Comparison of ENCODE assay signal across 9 cellular contexts in the genomic region with DNA sequence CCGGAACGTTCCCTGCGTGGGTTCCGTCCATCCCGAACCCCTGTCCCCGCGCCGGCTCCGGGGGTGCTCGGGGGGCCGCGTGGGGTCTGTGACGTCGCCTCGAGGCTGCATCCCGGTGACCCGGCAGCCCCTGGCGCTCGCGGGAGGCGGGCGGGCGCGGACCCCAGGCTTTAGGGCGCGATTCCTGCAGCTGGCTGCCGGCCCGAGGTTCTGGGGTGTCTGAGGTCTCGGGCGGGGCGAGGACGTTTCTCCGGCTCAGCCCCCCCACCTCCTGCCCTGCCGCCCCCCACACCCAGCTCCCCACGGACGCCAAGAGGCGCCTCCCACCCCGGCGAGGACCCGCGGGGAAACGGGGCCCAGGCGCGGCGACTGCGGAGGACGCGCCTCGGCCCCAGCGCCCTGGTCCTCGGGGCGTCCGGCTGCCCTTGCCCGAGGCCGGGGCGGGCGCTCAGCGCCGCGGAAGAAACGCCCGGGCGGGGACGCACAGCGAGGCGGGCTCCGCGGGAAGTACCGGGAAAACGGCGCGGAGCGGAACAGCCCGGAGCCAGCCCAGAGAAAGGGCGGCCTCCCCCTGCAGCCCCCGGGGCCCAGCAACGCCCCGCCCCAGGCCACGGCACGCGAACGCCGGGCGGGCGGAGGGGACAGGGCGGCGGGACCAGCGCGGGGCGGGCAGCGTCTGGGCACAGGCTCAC. TPM values are rescaled to one million over a fixed set of nuclear protein-coding genes. Genes with fewer than 3 reads are reported as not detected.
DNase-seq lines count a peak whose midpoint lies in the region; ATAC-seq and TF ChIP-seq lines count a peak whose summit lies in the region.
"Had no signal": no experiment of that assay in that cellular context is flagged by ENCODE, and none has a peak within 500 bp of the region (broad histone marks: within the 10 kb centered on the region; RNA-seq: fewer than 3 reads in every experiment).

No MANE protein-coding gene starts in this region.

- peaks cover 30% of the 10 kb centered on the region for H3K27me3 Mint-ChIP-seq in activated naive CD8-positive, alpha-beta T cell treated with anti-CD3 and anti-CD28 coated beads, Interleukin-2, amount 10 ng/mL, durations not matched to agents 7 days and 5 days

- H3K36me3 Mint-ChIP-seq in activated naive CD4-positive, alpha-beta T cell treated with anti-CD3 and anti-CD28 coated beads, Interleukin-2, amount 50 U/mL, for 72 hours, result peaks cover 0 to 4% of the 10 kb centered on the region in 2 donors
- no peaks in the 10 kb centered on the region for H3K36me3 Mint-ChIP-seq in activated naive CD8-positive, alpha-beta T cell treated with anti-CD3 and anti-CD28 coated beads, Interleukin-2, amount 10 ng/mL, durations not matched to agents 7 days and 5 days

- no peak overlapping the region for H3K4me3 Mint-ChIP-seq in activated naive CD8-positive, alpha-beta T cell treated with anti-CD3 and anti-CD28 coated beads, Interleukin-2, amount 10 ng/mL, durations not matched to agents 7 days and 5 days

- TF ChIP-seq CTCF in lower lobe of right lung (IDR thresholded peaks at IDR 0.05), result no peak

- ATAC-seq in activated naive CD4-positive, alpha-beta T cell treated with anti-CD3 and anti-CD28 coated beads, Interleukin-2, amount 50 U/mL, for 72 hours, result peak; percentile 21 to 23
- ATAC-seq in activated naive CD8-positive, alpha-beta T cell treated with anti-CD3 and anti-CD28 coated beads, Interleukin-2, amount 10 ng/mL, durations not matched to agents 7 days and 5 days (ENCODE audit: low read depth), result peak; percentile 10
- ATAC-seq in lower lobe of right lung, result peak in 1 of 2 donors; percentile 18
- ATAC-seq in HG02852 (IDR thresholded peaks at IDR 0.05; ENCODE audit: unreplicated experiment), result no peak
- no peak for ATAC-seq in HG03378 (IDR thresholded peaks at IDR 0.05; ENCODE audit: unreplicated experiment)

- intact Hi-C loops in lower lobe of right lung (cut with DNase I), result no loop called here

- WGBS in urinary bladder, result 5% methylated on average over 91 of the region's 91 CpGs

- H3K27ac ChIP-seq in lower lobe of right lung (no peak overlapping the region), urinary bladder (ENCODE audit: low read depth) (no peak overlapping the region)

- H3K4me3 ChIP-seq in lower lobe of right lung, result peak overlapping the region; percentile 41
- peak overlapping the region; percentile 35 for H3K4me3 ChIP-seq in urinary bladder (ENCODE audit: low read depth, low read length)

- POLR2A ChIA-PET in activated naive CD8-positive, alpha-beta T cell treated with anti-CD3 and anti-CD28 coated beads, Interleukin-2, amount 10 ng/mL, durations not matched to agents 7 days and 5 days (lab: Charles Lee), result no interaction called here

- H3K4me1 Mint-ChIP-seq in activated naive CD8-positive, alpha-beta T cell treated with anti-CD3 and anti-CD28 coated beads, Interleukin-2, amount 10 ng/mL, durations not matched to agents 7 days and 5 days, result peaks cover 13% of the 10 kb centered on the region

- H3K4me1 ChIP-seq in lower lobe of right lung (peaks cover 7% of the 10 kb centered on the region), urinary bladder (ENCODE audit: insufficient read depth) (no peaks in the 10 kb centered on the region)

- H3K9me3 Mint-ChIP-seq in activated naive CD4-positive, alpha-beta T cell treated with anti-CD3 and anti-CD28 coated beads, Interleukin-2, amount 50 U/mL, for 72 hours, result peaks cover 2 to 3% of the 10 kb centered on the region in 2 donors
- no peaks in the 10 kb centered on the region for H3K9me3 Mint-ChIP-seq in activated naive CD8-positive, alpha-beta T cell treated with anti-CD3 and anti-CD28 coated beads, Interleukin-2, amount 10 ng/mL, durations not matched to agents 7 days and 5 days

- no peaks in the 10 kb centered on the region for H3K9me3 ChIP-seq in lower lobe of right lung

- no peak overlapping the region for H3K27ac Mint-ChIP-seq in activated naive CD4-positive, alpha-beta T cell treated with anti-CD3 and anti-CD28 coated beads, Interleukin-2, amount 50 U/mL, for 72 hours
- H3K27ac Mint-ChIP-seq in activated naive CD8-positive, alpha-beta T cell treated with anti-CD3 and anti-CD28 coated beads, Interleukin-2, amount 10 ng/mL, durations not matched to agents 7 days and 5 days, result no peak overlapping the region

- H3K27me3 ChIP-seq in lower lobe of right lung (ENCODE audit: low read depth), result peaks cover 14% of the 10 kb centered on the region

- H3K36me3 ChIP-seq in lower lobe of right lung, result no peaks in the 10 kb centered on the region
- H3K36me3 ChIP-seq in urinary bladder (ENCODE audit: insufficient read depth), result no peaks in the 10 kb centered on the region

- DNase-seq in activated naive CD4-positive, alpha-beta T cell treated with anti-CD3 and anti-CD28 coated beads, Interleukin-2, amount 50 U/mL, for 72 hours (ENCODE audit: low spot score in 2 of 2), result peak in 1 of 2 donors; percentile 64
- DNase-seq in activated naive CD4-positive, alpha-beta T cell treated with anti-CD3 and anti-CD28 coated beads, Interleukin-2, amount 50 U/mL, for 16 hours, result no peak
- no peak for DNase-seq in activated naive CD8-positive, alpha-beta T cell treated with anti-CD3 and anti-CD28 coated beads, Interleukin-2, amount 10 ng/mL, durations not matched to agents 7 days and 5 days
- no peak for DNase-seq in lower lobe of right lung
- no peak for DNase-seq in NCI-H524 (lab: John Stamatoyannopoulos, UW)
- DNase-seq: NCI-H2029 treated with DMSO at 0.1 percent for 48 hours had no signal

RNA-seq across cellular contexts. Expression of a gene that starts 1.3 kb away (rescaled TPM):
- 10 to 100 TPM; 19.7 to 26.3 TPM for total RNA-seq in activated naive CD4-positive, alpha-beta T cell treated with anti-CD3 and anti-CD28 coated beads, Interleukin-2, amount 50 U/mL, for 72 hours
- total RNA-seq in activated naive CD8-positive, alpha-beta T cell treated with anti-CD3 and anti-CD28 coated beads, Interleukin-2, amount 10 ng/mL, durations not matched to agents 7 days and 5 days, result 1 to 10 TPM in 1 of 2 experiments, not detected in 1; 1.2 TPM
- total RNA-seq in lower lobe of right lung (4.5 TPM), urinary bladder (4.3 TPM)
- polyA plus RNA-seq in urinary bladder, result 4.6 TPM

Comparison
In these comparisons a context has a peak if more than half of its experiments do, and no peak if none do; other contexts are left out.
1. ATAC-seq: peak in activated naive CD4-positive, alpha-beta T cell treated with anti-CD3 and anti-CD28 coated beads, Interleukin-2, amount 50 U/mL, for 72 hours (2 of 2) and activated naive CD8-positive, alpha-beta T cell treated with anti-CD3 and anti-CD28 coated beads, Interleukin-2, amount 10 ng/mL, durations not matched to agents 7 days and 5 days (single experiment); none in HG02852 (single experiment) and HG03378 (single experiment).